ENCODE assay signal across 31 cellular contexts in genomic region chr3:24290596-24290995, GRCh38.
A peak's percentile ranks its signal among the peaks of the same experiment; 100 is the strongest.
DNase-seq lines count a peak whose midpoint lies in the region; ATAC-seq and TF ChIP-seq lines count a peak whose summit lies in the region.
"Had no signal": no experiment of that assay in that cellular context is flagged by ENCODE, and none has a peak within 500 bp of the region (broad histone marks: within the 10 kb centered on the region; RNA-seq: fewer than 3 reads in every experiment).

No MANE protein-coding gene starts in this region.

- H3K36me3 ChIP-seq in ascending aorta: peaks cover 3 to 14% of the 10 kb centered on the region in 2 donors
- H3K36me3 ChIP-seq in mesenchymal stem cell (ENCODE audit: control insufficient read depth in 1 of 2, insufficient read depth in 2 of 2, low read depth in 1 of 2, low read length in 2 of 2): no peaks in the 10 kb centered on the region
- H3K36me3 ChIP-seq in skeletal muscle satellite cell (ENCODE audit: insufficient read depth, low read length): peaks cover 4% of the 10 kb centered on the region
- H3K36me3 ChIP-seq: HAP-1, SJSA1, WERI-Rb-1 had no signal

- H2BK120ac ChIP-seq in mesenchymal stem cell (ENCODE audit: low read depth, low read length): no peak overlapping the region

- H3K4me3 Mint-ChIP-seq in activated T-cell treated with anti-CD3 and anti-CD28 coated beads, Interleukin-2, amount 50 U/mL, for 72 hours: no peak overlapping the region
- H3K4me3 Mint-ChIP-seq: effector memory CD8-positive, alpha-beta T cell; mesothelial cell of epicardium; naive B cell had no signal

- no peak overlapping the region for H3K14ac ChIP-seq in mesenchymal stem cell (ENCODE audit: low read length in 2 of 2)

- no peaks in the 10 kb centered on the region for H3K4me1 Mint-ChIP-seq in activated T-cell treated with anti-CD3 and anti-CD28 coated beads, Interleukin-2, amount 50 U/mL, for 72 hours (ENCODE audit: low read depth)
- H3K4me1 Mint-ChIP-seq: naive B cell had no signal

- no peaks in the 10 kb centered on the region for H3K36me3 Mint-ChIP-seq in activated T-cell treated with anti-CD3 and anti-CD28 coated beads, Interleukin-2, amount 50 U/mL, for 72 hours (ENCODE audit: insufficient read depth in 2 of 2)
- H3K36me3 Mint-ChIP-seq: activated naive CD4-positive, alpha-beta T cell treated with anti-CD3 and anti-CD28 coated beads, Interleukin-2, amount 50 U/mL, for 72 hours had no signal

- H3K4me2 ChIP-seq in mesenchymal stem cell (ENCODE audit: low read length, poor library complexity, severe bottlenecking) (no peak overlapping the region), skeletal muscle satellite cell (ENCODE audit: low read length) (peak overlapping the region; percentile 41)
- H3K4me2 ChIP-seq: A549 had no signal

- H3K27ac ChIP-seq in ascending aorta: peak overlapping the region; percentile 66 to 67
- H3K27ac ChIP-seq in mesenchymal stem cell (ENCODE audit: low read length, poor library complexity, severe bottlenecking): peak overlapping the region; percentile 82
- H3K27ac ChIP-seq: A549, SJSA1, testis, vagina, WERI-Rb-1 had no signal

- no peaks in the 10 kb centered on the region for H3K9me3 ChIP-seq in ascending aorta
- peaks cover 9% of the 10 kb centered on the region for H3K9me3 ChIP-seq in mesenchymal stem cell (ENCODE audit: control insufficient read depth, low read length)
- no peaks in the 10 kb centered on the region for H3K9me3 ChIP-seq in skeletal muscle satellite cell (replicated peaks; ENCODE audit: low read length)
- H3K9me3 ChIP-seq: HAP-1, SJSA1, testis, vagina had no signal

- WGBS in mesenchymal stem cell: 91% methylated on average over 1 of the region's 3 CpGs

- H3K27me3 ChIP-seq in ascending aorta: no peaks in the 10 kb centered on the region
- H3K27me3 ChIP-seq in mesenchymal stem cell (ENCODE audit: control insufficient read depth in 1 of 2, insufficient read depth in 1 of 2, low read length in 2 of 2): no peaks in the 10 kb centered on the region
- peaks cover 6% of the 10 kb centered on the region for H3K27me3 ChIP-seq in skeletal muscle satellite cell (ENCODE audit: control insufficient read depth, insufficient read depth, low read length)
- H3K27me3 ChIP-seq: SJSA1, testis, vagina had no signal

- H3K27me3 Mint-ChIP-seq in activated T-cell treated with anti-CD3 and anti-CD28 coated beads, Interleukin-2, amount 50 U/mL, for 72 hours (ENCODE audit: low read depth): no peaks in the 10 kb centered on the region
- H3K27me3 Mint-ChIP-seq: effector memory CD8-positive, alpha-beta T cell; naive B cell had no signal

- H3K4me1 ChIP-seq in ascending aorta: peaks cover 2 to 44% of the 10 kb centered on the region in 2 donors
- peaks cover 3% of the 10 kb centered on the region for H3K4me1 ChIP-seq in mesenchymal stem cell (ENCODE audit: control insufficient read depth, insufficient read depth, low read depth, low read length)
- peaks cover 18% of the 10 kb centered on the region for H3K4me1 ChIP-seq in skeletal muscle satellite cell (ENCODE audit: control insufficient read depth, insufficient read depth, low read length)
- H3K4me1 ChIP-seq: A549, HAP-1, testis had no signal

- no peak overlapping the region for H4K91ac ChIP-seq in mesenchymal stem cell (ENCODE audit: low read length)

- no peak overlapping the region for H2BK15ac ChIP-seq in mesenchymal stem cell (ENCODE audit: low read depth, poor library complexity, severe bottlenecking)

- no peaks in the 10 kb centered on the region for H3K79me1 ChIP-seq in mesenchymal stem cell (replicated peaks; ENCODE audit: low read length, poor library complexity, severe bottlenecking)

- ATAC-seq in HG03460 (IDR thresholded peaks at IDR 0.05; ENCODE audit: unreplicated experiment) (no peak), HG02610 (IDR thresholded peaks at IDR 0.05; ENCODE audit: unreplicated experiment) (no peak), GM18519 (IDR thresholded peaks at IDR 0.05; ENCODE audit: low FRiP score, unreplicated experiment) (no peak)
- no peak for ATAC-seq in activated T-cell treated with anti-CD3 and anti-CD28 coated beads, Interleukin-2, amount 50 U/mL, for 72 hours (replicated peaks in 1 of 2)
- ATAC-seq: A549; activated naive CD4-positive, alpha-beta T cell treated with anti-CD3 and anti-CD28 coated beads, Interleukin-2, amount 50 U/mL, for 72 hours; effector memory CD8-positive, alpha-beta T cell; HepG2 had no signal

- no peak for TF ChIP-seq CTCF in ascending aorta (IDR thresholded peaks at IDR 0.05)

- H4K8ac ChIP-seq in mesenchymal stem cell (ENCODE audit: low read length): no peak overlapping the region

- no peak overlapping the region for H3K4ac ChIP-seq in mesenchymal stem cell (ENCODE audit: low read depth in 1 of 2, low read length in 2 of 2)

- H2AFZ ChIP-seq in mesenchymal stem cell (ENCODE audit: low read depth, low read length): no peak overlapping the region

- H3K27ac Mint-ChIP-seq in activated T-cell treated with anti-CD3 and anti-CD28 coated beads, Interleukin-2, amount 50 U/mL, for 72 hours: no peak overlapping the region
- H3K27ac Mint-ChIP-seq: effector memory CD8-positive, alpha-beta T cell had no signal

- H2BK5ac ChIP-seq in mesenchymal stem cell (ENCODE audit: low read depth, low read length, poor library complexity, severe bottlenecking): peak overlapping the region; percentile 47

- no peak overlapping the region for H2BK12ac ChIP-seq in mesenchymal stem cell (ENCODE audit: low read length in 2 of 2)

- H3K9ac ChIP-seq in mesenchymal stem cell (ENCODE audit: low read length): no peak overlapping the region
- H3K9ac ChIP-seq in skeletal muscle satellite cell (ENCODE audit: low read depth, low read length): no peak overlapping the region

- peak; percentile 28 for DNase-seq in AG20443 (ENCODE audit: low spot score)
- no peak for DNase-seq in ascending aorta (ENCODE audit: low spot score in 2 of 2)
- no peak for DNase-seq in mesenchymal stem cell
- DNase-seq in activated T-cell treated with anti-CD3 and anti-CD28 coated beads, Interleukin-2, amount 50 U/mL, for 72 hours: no peak
- DNase-seq: activated CD4-positive, alpha-beta T cell treated with anti-CD3 and anti-CD28 coated beads for 4 hours; activated T-cell treated with anti-CD3 and anti-CD28 coated beads for 4 hours; cortex of kidney; DMS153; effector memory CD8-positive, alpha-beta T cell; naive B cell; NCI-H1417 treated with DMSO at 0.1 percent for 48 hours; NCI-H2107; NCI-H446; NCI-H774; occipital lobe; stimulated activated CD4-positive, alpha-beta T cell treated with anti-CD3 and anti-CD28 coated beads, Interleukin-1b, Interleukin-23, amount 100 ng/mL, for 48 hours; stimulated activated naive CD4-positive, alpha-beta T cell treated with Interleukin-2 at 50 U/mL for 16 hours; T1000; testis; WERI-Rb-1 had no signal

- H2AK5ac ChIP-seq in mesenchymal stem cell (ENCODE audit: low read length, severe bottlenecking): peak overlapping the region; percentile 50

- intact Hi-C loops in ascending aorta (cut with DNase I): loop anchor here (5.0 kb wide), 1 partner anchor 47 kb away; no protein-coding TSS in a partner anchor

- H3K9me3 Mint-ChIP-seq in activated T-cell treated with anti-CD3 and anti-CD28 coated beads, Interleukin-2, amount 50 U/mL, for 72 hours: peaks cover 0 to 10% of the 10 kb centered on the region in 2 donors

- H3K23ac ChIP-seq in mesenchymal stem cell (ENCODE audit: low read length in 2 of 2): no peak overlapping the region

- H3K18ac ChIP-seq in mesenchymal stem cell (ENCODE audit: low read depth in 1 of 2, low read length in 2 of 2): no peak overlapping the region

- no peak overlapping the region for H3K4me3 ChIP-seq in ascending aorta
- H3K4me3 ChIP-seq in mesenchymal stem cell (ENCODE audit: insufficient read depth in 1 of 2, low read depth in 1 of 2, low read length in 2 of 2): no peak overlapping the region
- no peak overlapping the region for H3K4me3 ChIP-seq in skeletal muscle satellite cell (ENCODE audit: low read length)
- H3K4me3 ChIP-seq: A549, HAP-1, SJSA1, testis, vagina had no signal
